Comparison of ENCODE assay signal across 24 cellular contexts in genomic region chr12:67339530-67339929, GRCh38.
"Had no signal": no experiment of that assay in that cellular context is flagged by ENCODE, and none has a peak within 500 bp of the region (broad histone marks: within the 10 kb centered on the region; RNA-seq: fewer than 3 reads in every experiment).

No MANE protein-coding gene starts in this region.

- H3K4me2 ChIP-seq: neural progenitor cell had no signal

- H3K4me3 ChIP-seq: neural progenitor cell, ovary, psoas muscle, right lobe of liver, sigmoid colon, stomach, suprapubic skin, testis, tibial artery, transverse colon, upper lobe of right lung, uterus had no signal

- H3K27me3 ChIP-seq: neural progenitor cell, ovary, right lobe of liver, sigmoid colon, stomach, suprapubic skin, testis, tibial artery, transverse colon, upper lobe of right lung, uterus had no signal

- H3K36me3 ChIP-seq: ovary, right lobe of liver, sigmoid colon, stomach, suprapubic skin, tibial artery, transverse colon, upper lobe of right lung, uterus had no signal

- H3K27ac ChIP-seq: neural progenitor cell, ovary, parathyroid adenoma, psoas muscle, right lobe of liver, sigmoid colon, stomach, suprapubic skin, testis, tibial artery, transverse colon, upper lobe of right lung, uterus had no signal

- H3K9me3 ChIP-seq: ovary, right lobe of liver, suprapubic skin, testis, upper lobe of right lung had no signal

- H3K79me2 ChIP-seq: parathyroid adenoma had no signal

- H3K4me1 ChIP-seq: neural progenitor cell, parathyroid adenoma, psoas muscle, right lobe of liver, sigmoid colon, stomach, suprapubic skin, testis, tibial artery, transverse colon, upper lobe of right lung, uterus had no signal

- DNase-seq: natural killer cell; occipital lobe; ovary; psoas muscle; right cardiac atrium; right lobe of liver; sigmoid colon; small intestine; stimulated activated CD4-positive, alpha-beta T cell treated with anti-CD3 and anti-CD28 coated beads, Interleukin-15, amount 100 ng/mL, for 24 hours; stimulated activated CD4-positive, alpha-beta T cell treated with anti-CD3 and anti-CD28 coated beads, Interleukin-2, amount 100 ng/mL, for 24 hours; stimulated activated CD4-positive, alpha-beta T cell treated with anti-CD3 and anti-CD28 coated beads, Interleukin-2, amount 100 ng/mL, for 48 hours; stimulated activated CD4-positive, alpha-beta T cell treated with anti-CD3 and anti-CD28 coated beads, Interleukin-4, amount 100 ng/mL, for 24 hours; stimulated activated naive B cell treated with anti-CD40 and anti-IgM and Interleukin-4, amounts not matched to agents 10 μg/mL and 1 μg/mL and 100 μg/mL, for 72 hours; stimulated activated naive CD4-positive, alpha-beta T cell treated with Interleukin-2 at 50 U/mL for 16 hours; stomach; testis; tibial artery; transverse colon; upper lobe of right lung; uterus had no signal

- H2AFZ ChIP-seq: neural progenitor cell, parathyroid adenoma had no signal

- ATAC-seq: natural killer cell; psoas muscle; right cardiac atrium; right lobe of liver; stimulated activated effector memory CD8-positive, alpha-beta T cell treated with anti-CD3 and anti-CD28 coated beads, Interleukin-12 subunit alpha, Interleukin-12 subunit beta, amount 100 ng/mL, for 72 hours; stimulated activated naive B cell treated with anti-CD40 and anti-IgM and Interleukin-4, amounts not matched to agents 10 μg/mL and 1 μg/mL and 100 μg/mL, for 72 hours; upper lobe of right lung had no signal

- H3K9ac ChIP-seq: neural progenitor cell, parathyroid adenoma had no signal
